ENCODE assay signal across 10 cellular contexts in genomic region chr13:39942177-39942900, GRCh38.
DNase-seq lines count a peak whose midpoint lies in the region; ATAC-seq, FAIRE-seq and TF ChIP-seq lines count a peak whose summit lies in the region.
"Had no signal": no experiment of that assay in that cellular context is flagged by ENCODE, and none has a peak within 500 bp of the region (broad histone marks: within the 10 kb centered on the region; RNA-seq: fewer than 3 reads in every experiment).

No MANE protein-coding gene starts in this region.

- H3K4me1 ChIP-seq in DND-41 (ENCODE audit: insufficient read depth, low read length) (no peaks in the 10 kb centered on the region), K562 (replicated peaks in 1 of 2; ENCODE audit: control insufficient read depth in 2 of 2, insufficient read depth in 2 of 2, low read length in 2 of 2) (no peaks in the 10 kb centered on the region)

- no peaks in the 10 kb centered on the region for H3K9me3 Mint-ChIP-seq in progenitor cell of endocrine pancreas (ENCODE audit: low read depth)
- H3K9me3 Mint-ChIP-seq: dendritic cell treated with granulocyte-macrophage colony-stimulating factor and Interleukin-4, amounts not matched to agents 40 ng/mL and 50 ng/mL, for 4 days had no signal

- no peak overlapping the region for H3K4me3 Mint-ChIP-seq in progenitor cell of endocrine pancreas (ENCODE audit: low read depth)
- H3K4me3 Mint-ChIP-seq: dendritic cell treated with granulocyte-macrophage colony-stimulating factor and Interleukin-4, amounts not matched to agents 40 ng/mL and 50 ng/mL, for 4 days had no signal

- no peak overlapping the region for H3K27ac Mint-ChIP-seq in progenitor cell of endocrine pancreas
- H3K27ac Mint-ChIP-seq: dendritic cell treated with granulocyte-macrophage colony-stimulating factor and Interleukin-4, amounts not matched to agents 40 ng/mL and 50 ng/mL, for 4 days had no signal

- no peaks in the 10 kb centered on the region for H3K36me3 Mint-ChIP-seq in progenitor cell of endocrine pancreas (ENCODE audit: insufficient read depth)

- H4K20me1 ChIP-seq in DND-41 (ENCODE audit: insufficient read depth, low read length) (no peaks in the 10 kb centered on the region), K562 (replicated peaks; ENCODE audit: control insufficient read depth, insufficient read depth, low read length) (no peaks in the 10 kb centered on the region)

- peaks cover 6% of the 10 kb centered on the region for H3K27me3 Mint-ChIP-seq in progenitor cell of endocrine pancreas
- H3K27me3 Mint-ChIP-seq: dendritic cell treated with granulocyte-macrophage colony-stimulating factor and Interleukin-4, amounts not matched to agents 40 ng/mL and 50 ng/mL, for 4 days had no signal

- H3K9me1 ChIP-seq in K562 (ENCODE audit: control insufficient read depth, insufficient read depth, low read length), result no peaks in the 10 kb centered on the region

- H3K4me1 Mint-ChIP-seq in progenitor cell of endocrine pancreas (ENCODE audit: low read depth), result no peaks in the 10 kb centered on the region

- no peak for TF ChIP-seq EP300 in K562 (IDR thresholded peaks at IDR 0.05; ENCODE audit: low read length)

- 0% methylated on average over 4 of the region's 10 CpGs for whole genome bisulfite sequencing in K562 (ENCODE audit: insufficient coverage, low coverage, missing lambda C conversion rate)

- H3K4me3 ChIP-seq in DND-41 (ENCODE audit: low read depth in 1 of 2, low read length in 2 of 2) (no peak overlapping the region), K562 (no peak overlapping the region)
- H3K4me3 ChIP-seq: spleen had no signal

- no peak overlapping the region for H3K9ac ChIP-seq in DND-41 (ENCODE audit: low read depth, low read length)
- no peak overlapping the region for H3K9ac ChIP-seq in K562 (ENCODE audit: insufficient read depth in 1 of 2, low read depth in 2 of 2, low read length in 2 of 2)

- no TSS peak for BruUV-seq in K562 (replicated peaks; lab: Mats Ljungman, UMichigan)

- H2AFZ ChIP-seq in DND-41 (ENCODE audit: low read depth, low read length) (no peak overlapping the region), K562 (ENCODE audit: low read depth, low read length) (no peak overlapping the region)

- TF ChIP-seq CTCF in DND-41 (IDR thresholded peaks at IDR 0.05; ENCODE audit: borderline replicate concordance, extremely low read depth, low read length, poor library complexity, severe bottlenecking) (no peak), K562 (IDR thresholded peaks at IDR 0.05 in 2 of 3, conservative IDR thresholded peaks at IDR 0.05 in 1 of 3; ENCODE audit: insufficient read depth in 2 of 3, low read depth in 1 of 3, low read length in 3 of 3) (no peak), progenitor cell of endocrine pancreas (IDR thresholded peaks at IDR 0.05; ENCODE audit: unreplicated experiment) (no peak)

- H3K27me3 ChIP-seq in DND-41 (ENCODE audit: insufficient read depth, low read length, poor library complexity) (no peaks in the 10 kb centered on the region), K562 (ENCODE audit: control insufficient read depth in 2 of 2, insufficient read depth in 2 of 2, low read length in 2 of 2) (no peaks in the 10 kb centered on the region)
- H3K27me3 ChIP-seq: spleen had no signal

- intact Hi-C loops in K562 (cut with micrococcal nuclease), result loop anchor here (5.0 to 10.0 kb wide), 2 partner anchors 255 to 742 kb away; no protein-coding TSS in a partner anchor

- TF ChIP-seq POLR2A in K562 (conservative IDR thresholded peaks at IDR 0.05), result no peak

- no peaks in the 10 kb centered on the region for H3K36me3 ChIP-seq in DND-41 (ENCODE audit: insufficient read depth, low read length)
- H3K36me3 ChIP-seq in K562 (ENCODE audit: control insufficient read depth, insufficient read depth, low read length), result no peaks in the 10 kb centered on the region
- H3K36me3 ChIP-seq: spleen had no signal

- FAIRE-seq in K562 (lab: Jason Lieb, UNC), result no peak

- POLR2A ChIA-PET in K562 (lab: Yijun Ruan, JAX), result no interaction called here

- DNase-seq in DND-41 (no peak), K562 (ENCODE audit: extremely low read depth in 1 of 4, low spot score in 3 of 4) (peak in 1 of 4 experiments; percentile 6), retina (no peak), HuH-7.5 (ENCODE audit: low spot score) (no peak), progenitor cell of endocrine pancreas (ENCODE audit: low spot score, unreplicated experiment) (no peak), inferior parietal cortex (ENCODE audit: extremely low spot score) (no peak)

- ATAC-seq in DND-41 (ENCODE audit: insufficient read depth, low read depth) (peak; percentile 42; the same call in 2 of the 3 replicates), GM19455 (IDR thresholded peaks at IDR 0.05; ENCODE audit: unreplicated experiment) (peak; percentile 31), HG03066 (IDR thresholded peaks at IDR 0.05; ENCODE audit: low read depth, unreplicated experiment) (peak; percentile 23), K562 (peak; percentile 21)

- CTCF ChIA-PET in K562 (lab: Yijun Ruan, JAX; ENCODE audit: low intra/inter-chr PET ratio), result interaction anchor here (2.0 kb wide), 1 partner anchor 741 kb away, joined by 10 read pairs; no protein-coding TSS in a partner anchor

- H3K4me2 ChIP-seq in DND-41 (ENCODE audit: insufficient read depth, low read length) (no peak overlapping the region), K562 (ENCODE audit: insufficient read depth, low read length) (no peak overlapping the region)

- H3K79me2 ChIP-seq in DND-41 (ENCODE audit: insufficient read depth, low read length) (no peaks in the 10 kb centered on the region), K562 (ENCODE audit: control insufficient read depth, insufficient read depth, low read length) (no peaks in the 10 kb centered on the region)

- H3K27ac ChIP-seq in DND-41 (ENCODE audit: low read length) (no peak overlapping the region), K562 (ENCODE audit: extremely low read depth, low read depth, low read length) (no peak overlapping the region)
- H3K27ac ChIP-seq: spleen had no signal

- no peaks in the 10 kb centered on the region for H3K9me3 ChIP-seq in DND-41 (ENCODE audit: insufficient read depth, low read length, severe bottlenecking)
- no peaks in the 10 kb centered on the region for H3K9me3 ChIP-seq in K562 (replicated peaks; ENCODE audit: control insufficient read depth, insufficient read depth, low read depth, low read length)
- H3K9me3 ChIP-seq: spleen had no signal

- in situ Hi-C loops in K562 (cut with MboI), result no loop called here

- TF ChIP-seq RAD21 in K562 (CRISPR knock-in tag; conservative IDR thresholded peaks at IDR 0.05 in 1 of 2, IDR thresholded peaks at IDR 0.05 in 1 of 2), result no peak

TF ChIP-seq in K562, 482 proteins besides CTCF, POLR2A, EP300 and RAD21 (continues in another document):
- no peak for TF ChIP-seq CBFA2T3 (IDR thresholded peaks at IDR 0.05)
- no peak for TF ChIP-seq NR3C1 (CRISPR knock-in tag; IDR thresholded peaks at IDR 0.05)
- no peak for TF ChIP-seq CREBBP (IDR thresholded peaks at IDR 0.05; ENCODE audit: low read depth, low read length)
- TF ChIP-seq, protein P1, sequence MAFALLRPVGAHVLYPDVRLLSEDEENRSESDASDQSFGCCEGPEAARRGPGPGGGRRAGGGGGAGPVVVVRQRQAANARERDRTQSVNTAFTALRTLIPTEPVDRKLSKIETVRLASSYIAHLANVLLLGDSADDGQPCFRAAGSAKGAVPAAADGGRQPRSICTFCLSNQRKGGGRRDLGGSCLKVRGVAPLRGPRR (CRISPR knock-in tag; IDR thresholded peaks at IDR 0.05), result no peak
- TF ChIP-seq, protein P2, sequence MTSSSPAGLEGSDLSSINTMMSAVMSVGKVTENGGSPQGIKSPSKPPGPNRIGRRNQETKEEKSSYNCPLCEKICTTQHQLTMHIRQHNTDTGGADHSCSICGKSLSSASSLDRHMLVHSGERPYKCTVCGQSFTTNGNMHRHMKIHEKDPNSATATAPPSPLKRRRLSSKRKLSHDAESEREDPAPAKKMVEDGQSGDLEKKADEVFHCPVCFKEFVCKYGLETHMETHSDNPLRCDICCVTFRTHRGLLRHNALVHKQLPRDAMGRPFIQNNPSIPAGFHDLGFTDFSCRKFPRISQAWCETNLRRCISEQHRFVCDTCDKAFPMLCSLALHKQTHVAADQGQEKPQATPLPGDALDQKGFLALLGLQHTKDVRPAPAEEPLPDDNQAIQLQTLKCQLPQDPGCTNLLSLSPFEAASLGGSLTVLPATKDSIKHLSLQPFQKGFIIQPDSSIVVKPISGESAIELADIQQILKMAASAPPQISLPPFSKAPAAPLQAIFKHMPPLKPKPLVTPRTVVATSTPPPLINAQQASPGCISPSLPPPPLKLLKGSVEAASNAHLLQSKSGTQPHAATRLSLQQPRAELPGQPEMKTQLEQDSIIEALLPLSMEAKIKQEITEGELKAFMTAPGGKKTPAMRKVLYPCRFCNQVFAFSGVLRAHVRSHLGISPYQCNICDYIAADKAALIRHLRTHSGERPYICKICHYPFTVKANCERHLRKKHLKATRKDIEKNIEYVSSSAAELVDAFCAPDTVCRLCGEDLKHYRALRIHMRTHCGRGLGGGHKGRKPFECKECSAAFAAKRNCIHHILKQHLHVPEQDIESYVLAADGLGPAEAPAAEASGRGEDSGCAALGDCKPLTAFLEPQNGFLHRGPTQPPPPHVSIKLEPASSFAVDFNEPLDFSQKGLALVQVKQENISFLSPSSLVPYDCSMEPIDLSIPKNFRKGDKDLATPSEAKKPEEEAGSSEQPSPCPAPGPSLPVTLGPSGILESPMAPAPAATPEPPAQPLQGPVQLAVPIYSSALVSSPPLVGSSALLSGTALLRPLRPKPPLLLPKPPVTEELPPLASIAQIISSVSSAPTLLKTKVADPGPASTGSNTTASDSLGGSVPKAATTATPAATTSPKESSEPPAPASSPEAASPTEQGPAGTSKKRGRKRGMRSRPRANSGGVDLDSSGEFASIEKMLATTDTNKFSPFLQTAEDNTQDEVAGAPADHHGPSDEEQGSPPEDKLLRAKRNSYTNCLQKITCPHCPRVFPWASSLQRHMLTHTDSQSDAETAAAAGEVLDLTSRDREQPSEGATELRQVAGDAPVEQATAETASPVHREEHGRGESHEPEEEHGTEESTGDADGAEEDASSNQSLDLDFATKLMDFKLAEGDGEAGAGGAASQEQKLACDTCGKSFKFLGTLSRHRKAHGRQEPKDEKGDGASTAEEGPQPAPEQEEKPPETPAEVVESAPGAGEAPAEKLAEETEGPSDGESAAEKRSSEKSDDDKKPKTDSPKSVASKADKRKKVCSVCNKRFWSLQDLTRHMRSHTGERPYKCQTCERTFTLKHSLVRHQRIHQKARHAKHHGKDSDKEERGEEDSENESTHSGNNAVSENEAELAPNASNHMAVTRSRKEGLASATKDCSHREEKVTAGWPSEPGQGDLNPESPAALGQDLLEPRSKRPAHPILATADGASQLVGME (CRISPR knock-in tag; IDR thresholded peaks at IDR 0.05), result no peak
